ENCODE assay signal across 7 cellular contexts in genomic region chr2:129620411-129620810, GRCh38.
"Had no signal": no experiment of that assay in that cellular context is flagged by ENCODE, and none has a peak within 500 bp of the region (broad histone marks: within the 10 kb centered on the region; RNA-seq: fewer than 3 reads in every experiment).

No MANE protein-coding gene starts in this region.

- H3K9ac ChIP-seq: GM23248 had no signal

- DNase-seq: GM23248, GOT3, H9, HCEC 1CT, KBM-7 had no signal

- H3K4me3 ChIP-seq: GM23248 had no signal

- H2AFZ ChIP-seq: GM23248 had no signal

- H3K27ac ChIP-seq: GM23248 had no signal

- FAIRE-seq: H54, HTR-8/SVneo had no signal
